In the genomic region with DNA sequence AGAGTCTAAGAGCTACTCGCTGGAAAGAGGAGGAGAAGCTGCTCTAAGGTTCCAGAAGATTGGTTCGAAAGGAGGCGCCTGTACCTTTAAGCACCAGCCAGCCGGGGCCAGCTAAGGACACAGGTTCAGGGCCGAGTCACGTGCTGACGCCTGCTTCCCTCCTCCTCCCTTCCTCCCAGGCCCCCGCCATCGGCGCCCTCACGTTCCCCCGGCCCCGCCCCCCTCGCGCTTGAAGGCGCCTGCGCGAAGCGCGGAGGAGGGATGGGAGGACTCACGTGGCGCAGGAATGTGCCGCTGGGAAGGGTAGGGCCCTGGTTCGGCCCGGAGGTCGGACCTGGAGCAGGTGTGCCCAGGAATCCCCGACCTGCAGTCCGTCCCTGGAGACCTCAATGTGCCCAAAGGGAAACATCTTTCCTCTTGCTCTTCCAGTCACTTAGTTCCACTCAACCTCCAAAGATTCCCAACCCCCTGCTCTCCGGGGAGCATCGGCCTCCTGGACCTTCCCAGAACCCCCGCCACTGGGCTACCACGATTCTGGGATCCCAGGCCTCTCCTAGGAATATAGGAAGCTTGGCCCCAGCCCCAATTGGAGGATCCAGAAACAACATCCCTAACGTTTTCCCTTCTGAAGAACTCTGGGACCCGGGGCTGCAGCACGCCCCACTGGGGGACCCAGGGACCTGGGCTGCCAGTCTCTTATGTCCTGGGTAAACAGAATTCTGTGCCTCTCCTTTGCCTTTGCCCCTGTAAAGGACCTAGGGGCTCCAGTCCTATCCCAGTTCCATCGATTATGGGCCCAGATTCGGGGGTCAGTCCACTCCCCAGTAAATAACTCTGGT, we compare ENCODE assay signal across 8 cellular contexts. TPM values are rescaled to one million over a fixed set of nuclear protein-coding genes. Genes with fewer than 3 reads are reported as not detected.
DNase-seq lines count a peak whose midpoint lies in the region; ATAC-seq and TF ChIP-seq lines count a peak whose summit lies in the region.

No MANE protein-coding gene starts in this region.

- H3K36me3 ChIP-seq in CD4-positive, CD25-positive, alpha-beta regulatory T cell (ENCODE audit: control insufficient read depth, insufficient read depth, low read length) = peaks cover 36% of the 10 kb centered on the region
- H3K36me3 ChIP-seq in neuron (ENCODE audit: insufficient read depth, low read length) (peaks cover 6% of the 10 kb centered on the region), stomach smooth muscle (ENCODE audit: control insufficient read depth in 2 of 2, insufficient read depth in 2 of 2, low read length in 2 of 2) (peaks cover 0 to 18% of the 10 kb centered on the region in 2 donors)

- no peaks in the 10 kb centered on the region for H3K9me3 Mint-ChIP-seq in CD4-positive, CD25-positive, alpha-beta regulatory T cell

- no peaks in the 10 kb centered on the region for H3K27me3 ChIP-seq in CD4-positive, CD25-positive, alpha-beta regulatory T cell (ENCODE audit: control insufficient read depth, insufficient read depth, low read length)
- no peaks in the 10 kb centered on the region for H3K27me3 ChIP-seq in foreskin keratinocyte
- H3K27me3 ChIP-seq in neuron (ENCODE audit: insufficient read depth, low read length) = no peaks in the 10 kb centered on the region
- no peaks in the 10 kb centered on the region for H3K27me3 ChIP-seq in stomach smooth muscle (ENCODE audit: control insufficient read depth in 1 of 2, insufficient read depth in 2 of 2, low read length in 2 of 2)

- peak overlapping the region; percentile 94 to 96 (median 94) for H3K27ac Mint-ChIP-seq in CD4-positive, CD25-positive, alpha-beta regulatory T cell

- no peak overlapping the region for H2AFZ ChIP-seq in neuron (ENCODE audit: low read depth, low read length)

- no peaks in the 10 kb centered on the region for H3K9me3 ChIP-seq in CD4-positive, CD25-positive, alpha-beta regulatory T cell (ENCODE audit: control insufficient read depth in 2 of 2, low read length in 2 of 2)
- H3K9me3 ChIP-seq in neuron (ENCODE audit: low read length) (no peaks in the 10 kb centered on the region), stomach smooth muscle (ENCODE audit: control insufficient read depth in 2 of 2, low read length in 2 of 2) (no peaks in the 10 kb centered on the region)

- peaks cover 9 to 65% (median 15%) of the 10 kb centered on the region in 4 donors for H3K4me1 Mint-ChIP-seq in CD4-positive, CD25-positive, alpha-beta regulatory T cell

- H3K27ac ChIP-seq in CD4-positive, CD25-positive, alpha-beta regulatory T cell (ENCODE audit: insufficient read depth, low read length, poor library complexity, severe bottlenecking) = peak overlapping the region; percentile 95
- H3K27ac ChIP-seq in foreskin keratinocyte = peak overlapping the region; percentile 38
- H3K27ac ChIP-seq in stomach smooth muscle (ENCODE audit: low read length) = peak overlapping the region; percentile 91

- H3K36me3 Mint-ChIP-seq in CD4-positive, CD25-positive, alpha-beta regulatory T cell = peaks cover 14% of the 10 kb centered on the region

- H3K27me3 Mint-ChIP-seq in CD4-positive, CD25-positive, alpha-beta regulatory T cell = no peaks in the 10 kb centered on the region

- ATAC-seq in CD4-positive, CD25-positive, alpha-beta regulatory T cell (ENCODE audit: low read depth in 2 of 2) = peak; percentile 10 to 18
- ATAC-seq in GM21723 (IDR thresholded peaks at IDR 0.05; ENCODE audit: unreplicated experiment) = peak; percentile 35
- peak; percentile 42 for ATAC-seq in foreskin keratinocyte

- peak overlapping the region; percentile 47 to 79 for H3K9ac ChIP-seq in stomach smooth muscle (ENCODE audit: low read length in 2 of 2)

- H3K4me3 ChIP-seq in CD4-positive, CD25-positive, alpha-beta regulatory T cell (ENCODE audit: low read depth, low read length) = peak overlapping the region; percentile 82
- H3K4me3 ChIP-seq in neuron (ENCODE audit: low read length) (peak overlapping the region; percentile 68), stomach smooth muscle (ENCODE audit: low read length in 2 of 2) (peak overlapping the region; percentile 63 to 75)

- H3K4me1 ChIP-seq in CD4-positive, CD25-positive, alpha-beta regulatory T cell (ENCODE audit: control insufficient read depth, insufficient read depth, low read length, poor library complexity, severe bottlenecking) = peaks cover 49% of the 10 kb centered on the region
- H3K4me1 ChIP-seq in foreskin keratinocyte = peaks cover 25% of the 10 kb centered on the region
- peaks cover 70% of the 10 kb centered on the region for H3K4me1 ChIP-seq in neuron (ENCODE audit: insufficient read depth, low read length)
- peaks cover 66% of the 10 kb centered on the region for H3K4me1 ChIP-seq in stomach smooth muscle (ENCODE audit: control insufficient read depth, insufficient read depth, low read length)

- peak; percentile 84 to 97 (median 87) for DNase-seq in CD4-positive, CD25-positive, alpha-beta regulatory T cell
- DNase-seq in NAMALWA (ENCODE audit: low spot score) (peak; percentile 93), SK-MEL-5 (ENCODE audit: low read depth, low spot score) (peak; percentile 96), foreskin keratinocyte (peak; percentile 81 to 89)
- DNase-seq in activated naive CD4-positive, alpha-beta T cell treated with Interleukin-2 at 50 U/mL for 16 hours = peak; percentile 92

- TF ChIP-seq CTCF in foreskin keratinocyte (conservative IDR thresholded peaks at IDR 0.05) = no peak

- in situ Hi-C loops in SK-MEL-5 (cut with HindIII; ENCODE audit: low pct_unique_long_range_greater_than_20kb, low sequenced_read_pairs) = no loop called here

- H3K4me3 Mint-ChIP-seq in CD4-positive, CD25-positive, alpha-beta regulatory T cell = peak overlapping the region; percentile 87 to 95 (median 92)

RNA-seq across cellular contexts. Expression of a gene that starts 2.5 kb away (rescaled TPM):
- 37.7 TPM for total RNA-seq in CD4-positive, CD25-positive, alpha-beta regulatory T cell
- 10 to 100 TPM; 71.2 to 96.6 (median 85.8) TPM for polyA plus RNA-seq in CD4-positive, CD25-positive, alpha-beta regulatory T cell
- total RNA-seq in SK-MEL-5 (2014; rRNA removed; shearing (Covaris generic)) = 19.9 and 21.3 TPM in 2 replicates
- polyA plus RNA-seq in SK-MEL-5 (2015; cell fraction: cytosol; rRNA removed) = 8.9 and 10.5 TPM in 2 replicates
- polyA plus RNA-seq in SK-MEL-5 (2015; cell fraction: nucleus; rRNA removed) = 0.92 and 7.4 TPM in 2 replicates
- total RNA-seq in foreskin keratinocyte = 3.0 and 3.7 TPM in 2 replicates
- polyA plus RNA-seq in foreskin keratinocyte = 4.6 and 6.2 TPM in 2 replicates

RNA-seq across cellular contexts. Expression of a gene that starts 11.3 kb away (rescaled TPM):
- 10.4 TPM for total RNA-seq in CD4-positive, CD25-positive, alpha-beta regulatory T cell
- polyA plus RNA-seq in CD4-positive, CD25-positive, alpha-beta regulatory T cell = 1 to 10 TPM; 4.1 to 6.3 (median 5.2) TPM
- total RNA-seq in SK-MEL-5 (2014; rRNA removed; shearing (Covaris generic)) = 5.1 and 7.1 TPM in 2 replicates
- 11.6 and 17.2 TPM in 2 replicates for polyA plus RNA-seq in SK-MEL-5 (2015; cell fraction: cytosol; rRNA removed)
- 5.3 and 20.9 TPM in 2 replicates for polyA plus RNA-seq in SK-MEL-5 (2015; cell fraction: nucleus; rRNA removed)
- total RNA-seq in foreskin keratinocyte = 3.9 and 4.9 TPM in 2 replicates
- polyA plus RNA-seq in foreskin keratinocyte = 6.7 and 9.0 TPM in 2 replicates

RNA-seq across cellular contexts. Expression of a gene that starts 15.3 kb away (rescaled TPM):
- total RNA-seq in CD4-positive, CD25-positive, alpha-beta regulatory T cell = 13.0 TPM
- polyA plus RNA-seq in CD4-positive, CD25-positive, alpha-beta regulatory T cell = 1 to 10 TPM; 4.8 to 8.4 (median 7.5) TPM
- 4.8 and 7.3 TPM in 2 replicates for total RNA-seq in SK-MEL-5 (2014; rRNA removed; shearing (Covaris generic))
- 25.4 and 28.3 TPM in 2 replicates for polyA plus RNA-seq in SK-MEL-5 (2015; cell fraction: cytosol; rRNA removed)
- 32.7 and 68.0 TPM in 2 replicates for polyA plus RNA-seq in SK-MEL-5 (2015; cell fraction: nucleus; rRNA removed)
- 6.9 and 8.8 TPM in 2 replicates for total RNA-seq in foreskin keratinocyte
- polyA plus RNA-seq in foreskin keratinocyte = 7.7 and 9.6 TPM in 2 replicates

RNA-seq across cellular contexts. Expression of a gene that starts 15.7 kb away (rescaled TPM):
- 1,690 TPM for total RNA-seq in CD4-positive, CD25-positive, alpha-beta regulatory T cell
- 1,000 to 10,000 TPM; 1,618 to 2,428 (median 2,131) TPM for polyA plus RNA-seq in CD4-positive, CD25-positive, alpha-beta regulatory T cell
- total RNA-seq in SK-MEL-5 (2014; rRNA removed; shearing (Covaris generic)) = 1,626 and 1,782 TPM in 2 replicates
- 1,847 and 2,513 TPM in 2 replicates for polyA plus RNA-seq in SK-MEL-5 (2015; cell fraction: cytosol; rRNA removed)
- polyA plus RNA-seq in SK-MEL-5 (2015; cell fraction: nucleus; rRNA removed) = 360 and 403 TPM in 2 replicates
- total RNA-seq in foreskin keratinocyte = 1,924 and 1,965 TPM in 2 replicates
- 2,287 and 2,314 TPM in 2 replicates for polyA plus RNA-seq in foreskin keratinocyte

RNA-seq across cellular contexts. Expression of a gene that starts 19.8 kb away (rescaled TPM):
- 0.76 TPM for total RNA-seq in CD4-positive, CD25-positive, alpha-beta regulatory T cell
- polyA plus RNA-seq in CD4-positive, CD25-positive, alpha-beta regulatory T cell = under 1 TPM in 1 of 4 donors, not detected in 3; 0.31 TPM
- 0.34 TPM in 1 of 2 replicates, not detected in the other for total RNA-seq in SK-MEL-5 (2014; rRNA removed; shearing (Covaris generic))
- polyA plus RNA-seq in SK-MEL-5 (2015; cell fraction: cytosol; rRNA removed) = not detected in 2 replicates
- polyA plus RNA-seq in SK-MEL-5 (2015; cell fraction: nucleus; rRNA removed) = 0.45 TPM in 1 of 2 replicates, not detected in the other
- 0.48 and 0.67 TPM in 2 replicates for total RNA-seq in foreskin keratinocyte
- 0.12 and 0.24 TPM in 2 replicates for polyA plus RNA-seq in foreskin keratinocyte

Comparison
In these comparisons a context has a peak if more than half of its experiments do, and no peak if none do; other contexts are left out.
1. Peak in every context shown above with its lines: DNase-seq, ATAC-seq, H3K4me3 ChIP-seq and H3K27ac ChIP-seq.
2. H3K27ac ChIP-seq: peak in every context shown above with its lines; median percentile 95 in CD4-positive, CD25-positive, alpha-beta regulatory T cell; 91 in stomach smooth muscle; 38 in foreskin keratinocyte.